Comparison of ENCODE assay signal across 3 cellular contexts in the genomic region with DNA sequence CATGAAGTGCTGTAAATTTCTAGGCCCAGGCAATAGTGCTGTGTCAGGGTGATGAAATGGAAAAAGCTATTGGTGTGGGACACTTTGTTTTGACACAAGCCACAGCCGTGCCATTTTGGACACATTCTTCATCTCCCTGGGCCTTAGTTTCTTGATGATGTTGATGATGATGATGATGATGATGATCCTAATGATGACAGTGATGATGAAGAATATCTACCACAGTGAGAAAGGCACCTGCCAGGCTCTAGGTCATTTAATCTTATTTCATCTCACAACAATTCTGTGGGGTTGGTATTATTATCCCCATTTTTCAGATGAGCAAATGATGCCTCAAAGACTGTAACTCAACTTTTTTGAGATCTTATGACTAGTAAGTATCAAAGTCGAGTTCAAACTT.
TF ChIP-seq lines count a peak whose summit lies in the region.

No MANE protein-coding gene starts in this region.

TF ChIP-seq in HepG2, 621 proteins besides CTCF, POLR2A, EP300 and RAD21:
- TF ChIP-seq, protein P1, sequence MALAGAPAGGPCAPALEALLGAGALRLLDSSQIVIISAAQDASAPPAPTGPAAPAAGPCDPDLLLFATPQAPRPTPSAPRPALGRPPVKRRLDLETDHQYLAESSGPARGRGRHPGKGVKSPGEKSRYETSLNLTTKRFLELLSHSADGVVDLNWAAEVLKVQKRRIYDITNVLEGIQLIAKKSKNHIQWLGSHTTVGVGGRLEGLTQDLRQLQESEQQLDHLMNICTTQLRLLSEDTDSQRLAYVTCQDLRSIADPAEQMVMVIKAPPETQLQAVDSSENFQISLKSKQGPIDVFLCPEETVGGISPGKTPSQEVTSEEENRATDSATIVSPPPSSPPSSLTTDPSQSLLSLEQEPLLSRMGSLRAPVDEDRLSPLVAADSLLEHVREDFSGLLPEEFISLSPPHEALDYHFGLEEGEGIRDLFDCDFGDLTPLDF (CRISPR knock-in tag; IDR thresholded peaks at IDR 0.05) = no peak
- TF ChIP-seq, protein P2, sequence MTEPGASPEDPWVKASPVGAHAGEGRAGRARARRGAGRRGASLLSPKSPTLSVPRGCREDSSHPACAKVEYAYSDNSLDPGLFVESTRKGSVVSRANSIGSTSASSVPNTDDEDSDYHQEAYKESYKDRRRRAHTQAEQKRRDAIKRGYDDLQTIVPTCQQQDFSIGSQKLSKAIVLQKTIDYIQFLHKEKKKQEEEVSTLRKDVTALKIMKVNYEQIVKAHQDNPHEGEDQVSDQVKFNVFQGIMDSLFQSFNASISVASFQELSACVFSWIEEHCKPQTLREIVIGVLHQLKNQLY (CRISPR knock-in tag; IDR thresholded peaks at IDR 0.05) = no peak
- TF ChIP-seq KDM1A (CRISPR knock-in tag; IDR thresholded peaks at IDR 0.05) = no peak
- no peak for TF ChIP-seq CC2D1A (CRISPR knock-in tag; IDR thresholded peaks at IDR 0.05)
- no peak for TF ChIP-seq NCOA1 (CRISPR knock-in tag; IDR thresholded peaks at IDR 0.05)
- peak; percentile 71 for TF ChIP-seq CREB1 (IDR thresholded peaks at IDR 0.05)
- TF ChIP-seq CREB1 (CRISPR knock-in tag; IDR thresholded peaks at IDR 0.05) = no peak
- no peak for TF ChIP-seq ZNF30 (CRISPR knock-in tag; IDR thresholded peaks at IDR 0.05)

TF ChIP-seq in HEK293, 187 proteins besides CTCF, POLR2A, EP300 and RAD21:
- TF ChIP-seq ZBTB7A (tag by site-specific recombination; IDR thresholded peaks at IDR 0.05; ENCODE audit: low read depth) = no peak
- TF ChIP-seq, protein P3, sequence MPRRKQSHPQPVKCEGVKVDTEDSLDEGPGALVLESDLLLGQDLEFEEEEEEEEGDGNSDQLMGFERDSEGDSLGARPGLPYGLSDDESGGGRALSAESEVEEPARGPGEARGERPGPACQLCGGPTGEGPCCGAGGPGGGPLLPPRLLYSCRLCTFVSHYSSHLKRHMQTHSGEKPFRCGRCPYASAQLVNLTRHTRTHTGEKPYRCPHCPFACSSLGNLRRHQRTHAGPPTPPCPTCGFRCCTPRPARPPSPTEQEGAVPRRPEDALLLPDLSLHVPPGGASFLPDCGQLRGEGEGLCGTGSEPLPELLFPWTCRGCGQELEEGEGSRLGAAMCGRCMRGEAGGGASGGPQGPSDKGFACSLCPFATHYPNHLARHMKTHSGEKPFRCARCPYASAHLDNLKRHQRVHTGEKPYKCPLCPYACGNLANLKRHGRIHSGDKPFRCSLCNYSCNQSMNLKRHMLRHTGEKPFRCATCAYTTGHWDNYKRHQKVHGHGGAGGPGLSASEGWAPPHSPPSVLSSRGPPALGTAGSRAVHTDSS (tag by site-specific recombination; IDR thresholded peaks at IDR 0.05) = peak; percentile 60; the same call in 1 of the 2 replicates

TF ChIP-seq in IMR-90, 13 proteins besides CTCF, POLR2A, EP300 and RAD21:
- TF ChIP-seq, protein P4, sequence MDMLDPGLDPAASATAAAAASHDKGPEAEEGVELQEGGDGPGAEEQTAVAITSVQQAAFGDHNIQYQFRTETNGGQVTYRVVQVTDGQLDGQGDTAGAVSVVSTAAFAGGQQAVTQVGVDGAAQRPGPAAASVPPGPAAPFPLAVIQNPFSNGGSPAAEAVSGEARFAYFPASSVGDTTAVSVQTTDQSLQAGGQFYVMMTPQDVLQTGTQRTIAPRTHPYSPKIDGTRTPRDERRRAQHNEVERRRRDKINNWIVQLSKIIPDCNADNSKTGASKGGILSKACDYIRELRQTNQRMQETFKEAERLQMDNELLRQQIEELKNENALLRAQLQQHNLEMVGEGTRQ (IDR thresholded peaks at IDR 0.05; ENCODE audit: low read depth, low read length) = no peak
- TF ChIP-seq RCOR1 (IDR thresholded peaks at IDR 0.05; ENCODE audit: insufficient replicate concordance, low read length) (no peak), MAFK (IDR thresholded peaks at IDR 0.05; ENCODE audit: low read depth, low read length) (no peak)
